25 cellular contexts compared by ENCODE assay signal in the genomic region with DNA sequence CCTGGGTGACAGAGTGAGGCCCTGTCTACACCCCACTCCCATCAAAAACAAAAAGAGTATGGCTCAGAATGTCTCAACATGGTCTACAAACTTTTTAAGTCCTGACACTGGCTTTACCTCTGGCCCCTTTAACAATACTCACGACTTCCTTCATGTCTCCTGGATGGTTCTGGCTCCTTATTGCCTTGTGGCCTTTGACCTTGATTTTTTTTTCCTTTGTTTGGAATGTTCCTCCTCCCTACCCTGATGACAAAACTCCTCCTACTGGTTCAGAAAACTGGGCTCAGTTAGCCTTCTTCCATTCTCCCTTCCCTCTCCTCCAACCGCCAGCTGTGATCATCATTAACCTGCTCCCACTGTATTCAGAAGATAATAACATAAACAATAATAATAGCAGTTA.
"Had no signal": no experiment of that assay in that cellular context is flagged by ENCODE, and none has a peak within 500 bp of the region (broad histone marks: within the 10 kb centered on the region; RNA-seq: fewer than 3 reads in every experiment).

No MANE protein-coding gene starts in this region.

- H3K36me3 ChIP-seq: cardiac muscle cell, lower lobe of right lung, neural progenitor cell, right atrium auricular region, upper lobe of left lung had no signal

- H3K27ac Mint-ChIP-seq: activated naive CD8-positive, alpha-beta T cell treated with anti-CD3 and anti-CD28 coated beads, Interleukin-2, amount 10 ng/mL, durations not matched to agents 7 days and 5 days; activated T-cell treated with anti-CD3 and anti-CD28 coated beads, Interleukin-2, amount 50 U/mL, for 24 hours; activated T-helper 17 cell treated with anti-CD3 and anti-CD28 coated beads, Interleukin-2, amount 50 U/mL, for 72 hours; dendritic cell treated with granulocyte-macrophage colony-stimulating factor and Interleukin-4, amounts not matched to agents 40 ng/mL and 50 ng/mL, for 4 days; neural progenitor cell; stimulated activated effector memory CD8-positive, alpha-beta T cell treated with anti-CD3 and anti-CD28 coated beads, Interleukin-12 subunit alpha, Interleukin-12 subunit beta, amount 100 ng/mL, for 72 hours; WTC11 had no signal

- H3K9me3 Mint-ChIP-seq: activated naive CD8-positive, alpha-beta T cell treated with anti-CD3 and anti-CD28 coated beads, Interleukin-2, amount 10 ng/mL, durations not matched to agents 7 days and 5 days; activated T-cell treated with anti-CD3 and anti-CD28 coated beads, Interleukin-2, amount 50 U/mL, for 24 hours; activated T-helper 17 cell treated with anti-CD3 and anti-CD28 coated beads, Interleukin-2, amount 50 U/mL, for 72 hours; dendritic cell treated with granulocyte-macrophage colony-stimulating factor and Interleukin-4, amounts not matched to agents 40 ng/mL and 50 ng/mL, for 4 days; naive thymus-derived CD8-positive, alpha-beta T cell; neural progenitor cell; stimulated activated effector memory CD8-positive, alpha-beta T cell treated with anti-CD3 and anti-CD28 coated beads, Interleukin-12 subunit alpha, Interleukin-12 subunit beta, amount 100 ng/mL, for 72 hours; WTC11 had no signal

- H3K27me3 ChIP-seq: cardiac muscle cell, foreskin keratinocyte, neural progenitor cell, right atrium auricular region, testis, upper lobe of left lung had no signal

- H3K4me1 ChIP-seq: foreskin keratinocyte, neural progenitor cell had no signal

- H3K4me1 Mint-ChIP-seq: WTC11 had no signal

- H3K9me3 ChIP-seq: lower lobe of right lung, psoas muscle, right atrium auricular region, testis, upper lobe of left lung had no signal

- H3K27ac ChIP-seq: cardiac muscle cell, foreskin keratinocyte, lower lobe of right lung, neural progenitor cell, psoas muscle, right atrium auricular region, testis, upper lobe of left lung had no signal

- H3K4me2 ChIP-seq: neural progenitor cell had no signal

- H2AFZ ChIP-seq: neural progenitor cell had no signal

- H3K36me3 Mint-ChIP-seq: activated naive CD8-positive, alpha-beta T cell treated with anti-CD3 and anti-CD28 coated beads, Interleukin-2, amount 10 ng/mL, durations not matched to agents 7 days and 5 days; neural progenitor cell; stimulated activated effector memory CD8-positive, alpha-beta T cell treated with anti-CD3 and anti-CD28 coated beads, Interleukin-12 subunit alpha, Interleukin-12 subunit beta, amount 100 ng/mL, for 72 hours; WTC11 had no signal

- H3K4me3 Mint-ChIP-seq: activated naive CD8-positive, alpha-beta T cell treated with anti-CD3 and anti-CD28 coated beads, Interleukin-2, amount 10 ng/mL, durations not matched to agents 7 days and 5 days; activated T-cell treated with anti-CD3 and anti-CD28 coated beads, Interleukin-2, amount 50 U/mL, for 24 hours; activated T-helper 17 cell treated with anti-CD3 and anti-CD28 coated beads, Interleukin-2, amount 50 U/mL, for 72 hours; dendritic cell treated with granulocyte-macrophage colony-stimulating factor and Interleukin-4, amounts not matched to agents 40 ng/mL and 50 ng/mL, for 4 days; naive thymus-derived CD8-positive, alpha-beta T cell; neural progenitor cell; stimulated activated effector memory CD8-positive, alpha-beta T cell treated with anti-CD3 and anti-CD28 coated beads, Interleukin-12 subunit alpha, Interleukin-12 subunit beta, amount 100 ng/mL, for 72 hours; WTC11 had no signal

- H3K27me3 Mint-ChIP-seq: activated T-cell treated with anti-CD3 and anti-CD28 coated beads, Interleukin-2, amount 50 U/mL, for 24 hours; activated T-helper 17 cell treated with anti-CD3 and anti-CD28 coated beads, Interleukin-2, amount 50 U/mL, for 72 hours; dendritic cell treated with granulocyte-macrophage colony-stimulating factor and Interleukin-4, amounts not matched to agents 40 ng/mL and 50 ng/mL, for 4 days; naive thymus-derived CD8-positive, alpha-beta T cell had no signal

- FAIRE-seq: endometrium, kidney, TTC549 had no signal

- ATAC-seq: activated T-helper 17 cell treated with anti-CD3 and anti-CD28 coated beads, Interleukin-2, amount 50 U/mL, for 72 hours; foreskin keratinocyte; lower lobe of right lung; naive thymus-derived CD8-positive, alpha-beta T cell; psoas muscle; stimulated activated effector memory CD8-positive, alpha-beta T cell treated with anti-CD3 and anti-CD28 coated beads, Interleukin-12 subunit alpha, Interleukin-12 subunit beta, amount 100 ng/mL, for 72 hours; WTC11 had no signal

- H3K4me3 ChIP-seq: cardiac muscle cell, lower lobe of right lung, neural progenitor cell, psoas muscle, right atrium auricular region, testis, upper lobe of left lung had no signal

- DNase-seq: activated CD8-positive, alpha-beta memory T cell treated with anti-CD3 and anti-CD28 coated beads for 24 hours; activated CD8-positive, alpha-beta memory T cell treated with anti-CD3 and anti-CD28 coated beads, Interleukin-2, amount 50 U/mL, for 4 hours; activated naive CD8-positive, alpha-beta T cell treated with anti-CD3 and anti-CD28 coated beads, Interleukin-2, amount 10 ng/mL, durations not matched to agents 7 days and 5 days; activated T-cell treated with anti-CD3 and anti-CD28 coated beads, Interleukin-2, amount 50 U/mL, for 24 hours; amygdala; effector CD4-positive, alpha-beta T cell; erythroblast; foreskin keratinocyte; kidney; lower lobe of right lung; naive thymus-derived CD8-positive, alpha-beta T cell; psoas muscle; stimulated activated CD4-positive, alpha-beta T cell treated with anti-CD3 and anti-CD28 coated beads, Interleukin-12 subunit alpha, Interleukin-12 subunit beta, amount 100 ng/mL, for 4 hours; T-helper 1 cell; testis; upper lobe of left lung had no signal
